Comparison of ENCODE assay signal across 1 cellular context in the genomic region with DNA sequence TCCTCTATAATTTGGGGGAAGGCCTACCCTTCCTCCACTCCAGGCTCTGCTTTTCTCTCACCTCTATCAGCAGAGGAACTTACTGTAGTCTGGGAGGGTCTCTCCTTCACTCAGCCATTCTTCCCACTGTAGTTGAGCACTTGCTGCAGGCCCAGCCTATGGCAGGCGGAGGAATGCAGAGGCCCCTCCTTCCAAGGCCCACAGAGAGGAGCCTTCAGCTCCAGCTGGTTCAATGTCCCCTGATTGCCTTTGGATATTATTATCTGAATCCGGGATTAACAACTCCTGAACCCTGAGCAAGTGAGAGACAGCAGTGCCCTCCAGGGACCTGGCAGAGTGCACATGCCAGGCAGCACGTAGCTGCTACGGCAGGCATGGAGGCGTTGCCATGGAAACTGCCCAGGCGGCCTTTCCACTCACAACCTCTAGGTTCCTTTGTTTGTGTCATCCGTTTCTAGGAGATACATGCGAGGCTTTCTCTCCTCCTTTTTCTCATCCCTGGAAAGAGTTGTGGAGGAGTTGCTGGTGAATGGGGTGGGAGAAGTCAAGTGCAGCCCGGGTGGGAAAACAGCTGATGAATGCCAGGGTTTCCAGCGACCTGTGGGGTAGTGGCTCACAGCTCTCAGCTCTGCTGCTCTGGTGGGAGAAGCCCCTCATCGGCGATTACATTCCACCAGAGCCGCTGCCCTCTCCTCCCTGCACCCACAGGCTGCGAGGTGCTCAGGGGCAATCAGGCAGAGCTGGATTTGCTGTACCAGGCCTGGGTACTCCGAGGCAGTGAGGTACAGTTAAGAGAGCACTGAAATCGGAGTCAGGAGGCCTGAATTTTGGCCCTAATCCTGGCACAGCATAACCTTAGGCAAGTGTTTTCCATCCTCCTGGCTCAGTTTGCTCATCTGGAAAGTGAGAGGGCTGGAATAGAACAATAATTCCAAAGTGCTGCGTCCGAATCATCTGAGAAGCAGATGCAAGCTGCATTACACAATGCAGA.
A peak's percentile ranks its signal among the peaks of the same experiment; 100 is the strongest.
TF ChIP-seq lines count a peak whose summit lies in the region.

No MANE protein-coding gene starts in this region.

TF ChIP-seq in HepG2, 621 proteins besides CTCF, POLR2A, EP300 and RAD21 (continued from another document and continues in another):
- TF ChIP-seq GMEB2 (CRISPR knock-in tag; IDR thresholded peaks at IDR 0.05; ENCODE audit: low read depth) (no peak), AHDC1 (CRISPR knock-in tag; IDR thresholded peaks at IDR 0.05; ENCODE audit: borderline replicate concordance) (no peak), TFDP1 (CRISPR knock-in tag; IDR thresholded peaks at IDR 0.05; ENCODE audit: borderline replicate concordance) (no peak; the same call in 1 of the 2 replicates), ZGPAT (CRISPR knock-in tag; IDR thresholded peaks at IDR 0.05) (no peak), ESRRA (CRISPR knock-in tag; IDR thresholded peaks at IDR 0.05; ENCODE audit: low read depth) (peak; percentile 28; the same call in 1 of the 2 replicates), ZNF333 (CRISPR knock-in tag; IDR thresholded peaks at IDR 0.05; ENCODE audit: borderline replicate concordance) (peak; percentile 47; the same call in 1 of the 2 replicates), ZNF343 (CRISPR knock-in tag; IDR thresholded peaks at IDR 0.05) (no peak), KDM5A (IDR thresholded peaks at IDR 0.05; ENCODE audit: borderline replicate concordance, low read length) (no peak), ZNF607 (CRISPR knock-in tag; IDR thresholded peaks at IDR 0.05; ENCODE audit: borderline replicate concordance) (peak; percentile 79; the same call in 1 of the 2 replicates), HDAC1 (CRISPR knock-in tag; IDR thresholded peaks at IDR 0.05) (peak; percentile 40; the same call in 1 of the 2 replicates), KMT2B (CRISPR knock-in tag; IDR thresholded peaks at IDR 0.05) (no peak), ZBTB39 (CRISPR knock-in tag; IDR thresholded peaks at IDR 0.05) (no peak), FOXA3 (CRISPR knock-in tag; IDR thresholded peaks at IDR 0.05) (0 out of 2 replicates have a peak, but pooled peaks have one; percentile 41)
- TF ChIP-seq, protein P1, sequence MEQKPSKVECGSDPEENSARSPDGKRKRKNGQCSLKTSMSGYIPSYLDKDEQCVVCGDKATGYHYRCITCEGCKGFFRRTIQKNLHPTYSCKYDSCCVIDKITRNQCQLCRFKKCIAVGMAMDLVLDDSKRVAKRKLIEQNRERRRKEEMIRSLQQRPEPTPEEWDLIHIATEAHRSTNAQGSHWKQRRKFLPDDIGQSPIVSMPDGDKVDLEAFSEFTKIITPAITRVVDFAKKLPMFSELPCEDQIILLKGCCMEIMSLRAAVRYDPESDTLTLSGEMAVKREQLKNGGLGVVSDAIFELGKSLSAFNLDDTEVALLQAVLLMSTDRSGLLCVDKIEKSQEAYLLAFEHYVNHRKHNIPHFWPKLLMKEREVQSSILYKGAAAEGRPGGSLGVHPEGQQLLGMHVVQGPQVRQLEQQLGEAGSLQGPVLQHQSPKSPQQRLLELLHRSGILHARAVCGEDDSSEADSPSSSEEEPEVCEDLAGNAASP (CRISPR knock-in tag; IDR thresholded peaks at IDR 0.05; ENCODE audit: borderline replicate concordance): no peak
- TF ChIP-seq, protein P2, sequence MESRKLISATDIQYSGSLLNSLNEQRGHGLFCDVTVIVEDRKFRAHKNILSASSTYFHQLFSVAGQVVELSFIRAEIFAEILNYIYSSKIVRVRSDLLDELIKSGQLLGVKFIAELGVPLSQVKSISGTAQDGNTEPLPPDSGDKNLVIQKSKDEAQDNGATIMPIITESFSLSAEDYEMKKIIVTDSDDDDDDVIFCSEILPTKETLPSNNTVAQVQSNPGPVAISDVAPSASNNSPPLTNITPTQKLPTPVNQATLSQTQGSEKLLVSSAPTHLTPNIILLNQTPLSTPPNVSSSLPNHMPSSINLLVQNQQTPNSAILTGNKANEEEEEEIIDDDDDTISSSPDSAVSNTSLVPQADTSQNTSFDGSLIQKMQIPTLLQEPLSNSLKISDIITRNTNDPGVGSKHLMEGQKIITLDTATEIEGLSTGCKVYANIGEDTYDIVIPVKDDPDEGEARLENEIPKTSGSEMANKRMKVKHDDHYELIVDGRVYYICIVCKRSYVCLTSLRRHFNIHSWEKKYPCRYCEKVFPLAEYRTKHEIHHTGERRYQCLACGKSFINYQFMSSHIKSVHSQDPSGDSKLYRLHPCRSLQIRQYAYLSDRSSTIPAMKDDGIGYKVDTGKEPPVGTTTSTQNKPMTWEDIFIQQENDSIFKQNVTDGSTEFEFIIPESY (CRISPR knock-in tag; IDR thresholded peaks at IDR 0.05): no peak
- TF ChIP-seq, protein P3, sequence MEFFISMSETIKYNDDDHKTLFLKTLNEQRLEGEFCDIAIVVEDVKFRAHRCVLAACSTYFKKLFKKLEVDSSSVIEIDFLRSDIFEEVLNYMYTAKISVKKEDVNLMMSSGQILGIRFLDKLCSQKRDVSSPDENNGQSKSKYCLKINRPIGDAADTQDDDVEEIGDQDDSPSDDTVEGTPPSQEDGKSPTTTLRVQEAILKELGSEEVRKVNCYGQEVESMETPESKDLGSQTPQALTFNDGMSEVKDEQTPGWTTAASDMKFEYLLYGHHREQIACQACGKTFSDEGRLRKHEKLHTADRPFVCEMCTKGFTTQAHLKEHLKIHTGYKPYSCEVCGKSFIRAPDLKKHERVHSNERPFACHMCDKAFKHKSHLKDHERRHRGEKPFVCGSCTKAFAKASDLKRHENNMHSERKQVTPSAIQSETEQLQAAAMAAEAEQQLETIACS (CRISPR knock-in tag; IDR thresholded peaks at IDR 0.05): no peak
- TF ChIP-seq, protein P4, sequence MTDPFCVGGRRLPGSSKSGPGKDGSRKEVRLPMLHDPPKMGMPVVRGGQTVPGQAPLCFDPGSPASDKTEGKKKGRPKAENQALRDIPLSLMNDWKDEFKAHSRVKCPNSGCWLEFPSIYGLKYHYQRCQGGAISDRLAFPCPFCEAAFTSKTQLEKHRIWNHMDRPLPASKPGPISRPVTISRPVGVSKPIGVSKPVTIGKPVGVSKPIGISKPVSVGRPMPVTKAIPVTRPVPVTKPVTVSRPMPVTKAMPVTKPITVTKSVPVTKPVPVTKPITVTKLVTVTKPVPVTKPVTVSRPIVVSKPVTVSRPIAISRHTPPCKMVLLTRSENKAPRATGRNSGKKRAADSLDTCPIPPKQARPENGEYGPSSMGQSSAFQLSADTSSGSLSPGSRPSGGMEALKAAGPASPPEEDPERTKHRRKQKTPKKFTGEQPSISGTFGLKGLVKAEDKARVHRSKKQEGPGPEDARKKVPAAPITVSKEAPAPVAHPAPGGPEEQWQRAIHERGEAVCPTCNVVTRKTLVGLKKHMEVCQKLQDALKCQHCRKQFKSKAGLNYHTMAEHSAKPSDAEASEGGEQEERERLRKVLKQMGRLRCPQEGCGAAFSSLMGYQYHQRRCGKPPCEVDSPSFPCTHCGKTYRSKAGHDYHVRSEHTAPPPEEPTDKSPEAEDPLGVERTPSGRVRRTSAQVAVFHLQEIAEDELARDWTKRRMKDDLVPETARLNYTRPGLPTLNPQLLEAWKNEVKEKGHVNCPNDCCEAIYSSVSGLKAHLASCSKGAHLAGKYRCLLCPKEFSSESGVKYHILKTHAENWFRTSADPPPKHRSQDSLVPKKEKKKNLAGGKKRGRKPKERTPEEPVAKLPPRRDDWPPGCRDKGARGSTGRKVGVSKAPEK (CRISPR knock-in tag; IDR thresholded peaks at IDR 0.05; ENCODE audit: borderline replicate concordance): no peak
- TF ChIP-seq, protein P5, sequence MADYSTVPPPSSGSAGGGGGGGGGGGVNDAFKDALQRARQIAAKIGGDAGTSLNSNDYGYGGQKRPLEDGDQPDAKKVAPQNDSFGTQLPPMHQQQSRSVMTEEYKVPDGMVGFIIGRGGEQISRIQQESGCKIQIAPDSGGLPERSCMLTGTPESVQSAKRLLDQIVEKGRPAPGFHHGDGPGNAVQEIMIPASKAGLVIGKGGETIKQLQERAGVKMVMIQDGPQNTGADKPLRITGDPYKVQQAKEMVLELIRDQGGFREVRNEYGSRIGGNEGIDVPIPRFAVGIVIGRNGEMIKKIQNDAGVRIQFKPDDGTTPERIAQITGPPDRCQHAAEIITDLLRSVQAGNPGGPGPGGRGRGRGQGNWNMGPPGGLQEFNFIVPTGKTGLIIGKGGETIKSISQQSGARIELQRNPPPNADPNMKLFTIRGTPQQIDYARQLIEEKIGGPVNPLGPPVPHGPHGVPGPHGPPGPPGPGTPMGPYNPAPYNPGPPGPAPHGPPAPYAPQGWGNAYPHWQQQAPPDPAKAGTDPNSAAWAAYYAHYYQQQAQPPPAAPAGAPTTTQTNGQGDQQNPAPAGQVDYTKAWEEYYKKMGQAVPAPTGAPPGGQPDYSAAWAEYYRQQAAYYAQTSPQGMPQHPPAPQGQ (CRISPR knock-in tag; IDR thresholded peaks at IDR 0.05; ENCODE audit: borderline replicate concordance): no peak
